ENCODE assay signal across 1 cellular context in the genomic region with DNA sequence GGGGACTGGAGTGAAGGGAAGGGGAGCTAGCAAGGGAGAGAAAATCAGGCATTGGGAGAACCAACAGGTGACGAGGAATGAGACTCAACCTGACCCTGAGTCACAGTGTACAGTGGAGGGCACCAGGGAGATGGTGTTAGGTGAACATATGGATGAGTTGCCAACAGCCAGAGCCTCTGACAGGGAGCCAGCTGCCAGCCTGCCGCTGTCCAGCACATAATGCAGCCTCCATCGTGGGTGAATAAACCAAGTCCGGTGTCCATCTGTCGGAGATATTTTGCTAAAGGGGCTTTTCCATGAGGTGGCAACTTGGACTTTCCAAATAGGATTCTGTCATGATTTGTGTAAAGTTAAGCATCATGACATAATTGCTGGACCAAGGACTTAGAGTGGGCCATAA.
TF ChIP-seq lines count a peak whose summit lies in the region.

No MANE protein-coding gene starts in this region.

TF ChIP-seq in HEK293, 187 proteins besides CTCF, POLR2A, EP300 and RAD21 (continued from another document):
- TF ChIP-seq, protein P1, sequence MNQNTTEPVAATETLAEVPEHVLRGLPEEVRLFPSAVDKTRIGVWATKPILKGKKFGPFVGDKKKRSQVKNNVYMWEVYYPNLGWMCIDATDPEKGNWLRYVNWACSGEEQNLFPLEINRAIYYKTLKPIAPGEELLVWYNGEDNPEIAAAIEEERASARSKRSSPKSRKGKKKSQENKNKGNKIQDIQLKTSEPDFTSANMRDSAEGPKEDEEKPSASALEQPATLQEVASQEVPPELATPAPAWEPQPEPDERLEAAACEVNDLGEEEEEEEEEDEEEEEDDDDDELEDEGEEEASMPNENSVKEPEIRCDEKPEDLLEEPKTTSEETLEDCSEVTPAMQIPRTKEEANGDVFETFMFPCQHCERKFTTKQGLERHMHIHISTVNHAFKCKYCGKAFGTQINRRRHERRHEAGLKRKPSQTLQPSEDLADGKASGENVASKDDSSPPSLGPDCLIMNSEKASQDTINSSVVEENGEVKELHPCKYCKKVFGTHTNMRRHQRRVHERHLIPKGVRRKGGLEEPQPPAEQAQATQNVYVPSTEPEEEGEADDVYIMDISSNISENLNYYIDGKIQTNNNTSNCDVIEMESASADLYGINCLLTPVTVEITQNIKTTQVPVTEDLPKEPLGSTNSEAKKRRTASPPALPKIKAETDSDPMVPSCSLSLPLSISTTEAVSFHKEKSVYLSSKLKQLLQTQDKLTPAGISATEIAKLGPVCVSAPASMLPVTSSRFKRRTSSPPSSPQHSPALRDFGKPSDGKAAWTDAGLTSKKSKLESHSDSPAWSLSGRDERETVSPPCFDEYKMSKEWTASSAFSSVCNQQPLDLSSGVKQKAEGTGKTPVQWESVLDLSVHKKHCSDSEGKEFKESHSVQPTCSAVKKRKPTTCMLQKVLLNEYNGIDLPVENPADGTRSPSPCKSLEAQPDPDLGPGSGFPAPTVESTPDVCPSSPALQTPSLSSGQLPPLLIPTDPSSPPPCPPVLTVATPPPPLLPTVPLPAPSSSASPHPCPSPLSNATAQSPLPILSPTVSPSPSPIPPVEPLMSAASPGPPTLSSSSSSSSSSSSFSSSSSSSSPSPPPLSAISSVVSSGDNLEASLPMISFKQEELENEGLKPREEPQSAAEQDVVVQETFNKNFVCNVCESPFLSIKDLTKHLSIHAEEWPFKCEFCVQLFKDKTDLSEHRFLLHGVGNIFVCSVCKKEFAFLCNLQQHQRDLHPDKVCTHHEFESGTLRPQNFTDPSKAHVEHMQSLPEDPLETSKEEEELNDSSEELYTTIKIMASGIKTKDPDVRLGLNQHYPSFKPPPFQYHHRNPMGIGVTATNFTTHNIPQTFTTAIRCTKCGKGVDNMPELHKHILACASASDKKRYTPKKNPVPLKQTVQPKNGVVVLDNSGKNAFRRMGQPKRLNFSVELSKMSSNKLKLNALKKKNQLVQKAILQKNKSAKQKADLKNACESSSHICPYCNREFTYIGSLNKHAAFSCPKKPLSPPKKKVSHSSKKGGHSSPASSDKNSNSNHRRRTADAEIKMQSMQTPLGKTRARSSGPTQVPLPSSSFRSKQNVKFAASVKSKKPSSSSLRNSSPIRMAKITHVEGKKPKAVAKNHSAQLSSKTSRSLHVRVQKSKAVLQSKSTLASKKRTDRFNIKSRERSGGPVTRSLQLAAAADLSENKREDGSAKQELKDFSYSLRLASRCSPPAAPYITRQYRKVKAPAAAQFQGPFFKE (tag by site-specific recombination; IDR thresholded peaks at IDR 0.05; ENCODE audit: borderline replicate concordance): no peak
- TF ChIP-seq, protein P2, sequence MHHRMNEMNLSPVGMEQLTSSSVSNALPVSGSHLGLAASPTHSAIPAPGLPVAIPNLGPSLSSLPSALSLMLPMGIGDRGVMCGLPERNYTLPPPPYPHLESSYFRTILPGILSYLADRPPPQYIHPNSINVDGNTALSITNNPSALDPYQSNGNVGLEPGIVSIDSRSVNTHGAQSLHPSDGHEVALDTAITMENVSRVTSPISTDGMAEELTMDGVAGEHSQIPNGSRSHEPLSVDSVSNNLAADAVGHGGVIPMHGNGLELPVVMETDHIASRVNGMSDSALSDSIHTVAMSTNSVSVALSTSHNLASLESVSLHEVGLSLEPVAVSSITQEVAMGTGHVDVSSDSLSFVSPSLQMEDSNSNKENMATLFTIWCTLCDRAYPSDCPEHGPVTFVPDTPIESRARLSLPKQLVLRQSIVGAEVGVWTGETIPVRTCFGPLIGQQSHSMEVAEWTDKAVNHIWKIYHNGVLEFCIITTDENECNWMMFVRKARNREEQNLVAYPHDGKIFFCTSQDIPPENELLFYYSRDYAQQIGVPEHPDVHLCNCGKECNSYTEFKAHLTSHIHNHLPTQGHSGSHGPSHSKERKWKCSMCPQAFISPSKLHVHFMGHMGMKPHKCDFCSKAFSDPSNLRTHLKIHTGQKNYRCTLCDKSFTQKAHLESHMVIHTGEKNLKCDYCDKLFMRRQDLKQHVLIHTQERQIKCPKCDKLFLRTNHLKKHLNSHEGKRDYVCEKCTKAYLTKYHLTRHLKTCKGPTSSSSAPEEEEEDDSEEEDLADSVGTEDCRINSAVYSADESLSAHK (tag by site-specific recombination; IDR thresholded peaks at IDR 0.05): no peak
- no peak for TF ChIP-seq KLF7 (tag by site-specific recombination; IDR thresholded peaks at IDR 0.05; ENCODE audit: borderline replicate concordance)
TF ChIP-seq in HEK293: peak in this region for 1.
